ENCODE assay signal across 22 cellular contexts in genomic region chr13:112759053-112759452, GRCh38.
DNase-seq lines count a peak whose midpoint lies in the region; ATAC-seq and TF ChIP-seq lines count a peak whose summit lies in the region.
"Had no signal": no experiment of that assay in that cellular context is flagged by ENCODE, and none has a peak within 500 bp of the region (broad histone marks: within the 10 kb centered on the region; RNA-seq: fewer than 3 reads in every experiment).

No MANE protein-coding gene starts in this region.

- TF ChIP-seq CTCF in WTC11 (IDR thresholded peaks at IDR 0.05) (no peak), GM10266 (IDR thresholded peaks at IDR 0.05; ENCODE audit: control insufficient read depth, insufficient read depth, low read depth, missing control alignments) (no peak), nephron progenitor cell (IDR thresholded peaks at IDR 0.05) (no peak)

- H3K4me3 ChIP-seq in MG63, result no peak overlapping the region

- H3K9me3 ChIP-seq in MG63, result no peaks in the 10 kb centered on the region
- H3K9me3 ChIP-seq: BE2C, SK-N-SH had no signal

- CTCF ChIA-PET in WTC11 (lab: Charles Lee), result interaction anchor here (0.6 kb wide), 1 partner anchor 271 kb away, joined by 3 read pairs; no protein-coding TSS in a partner anchor

- DNase-seq in activated T-cell treated with anti-CD3 and anti-CD28 coated beads, Interleukin-2, amount 50 U/mL, for 24 hours, result no peak
- DNase-seq in activated T-cell treated with anti-CD3 and anti-CD28 coated beads, Interleukin-2, amount 50 U/mL, for 72 hours, result no peak
- DNase-seq in WTC11 (ENCODE audit: low spot score) (no peak), kidney tubule cell (ENCODE audit: low spot score) (peak; percentile 61), MG63 (no peak), GM10266 (ENCODE audit: extremely low spot score) (no peak), nephron progenitor cell (no peak)
- DNase-seq: 8988T; BE2C; Calu3; CD4-positive, alpha-beta T cell; DMS79 treated with DMSO at 0.1 percent for 48 hours; GOT3; KG1; NCI-H1105; NCI-H1694 treated with DMSO at 0.1 percent for 48 hours; NCI-H2107; NCI-H2227 treated with DMSO at 0.1 percent for 48 hours; NCI-H524; SK-N-SH had no signal

- no peak for ATAC-seq in activated T-cell treated with anti-CD3 and anti-CD28 coated beads, Interleukin-2, amount 50 U/mL, for 72 hours (replicated peaks in 1 of 2)
- ATAC-seq in WTC11, result 0 out of 2 replicates have a peak, but pooled peaks have one; percentile 31
- ATAC-seq in GM21515 (IDR thresholded peaks at IDR 0.05; ENCODE audit: unreplicated experiment), result no peak
- ATAC-seq: Right ventricle myocardium inferior had no signal

- no peaks in the 10 kb centered on the region for H3K27me3 Mint-ChIP-seq in activated T-cell treated with anti-CD3 and anti-CD28 coated beads, Interleukin-2, amount 50 U/mL, for 24 hours
- H3K27me3 Mint-ChIP-seq in activated T-cell treated with anti-CD3 and anti-CD28 coated beads, Interleukin-2, amount 50 U/mL, for 72 hours (ENCODE audit: low read depth), result no peaks in the 10 kb centered on the region
- H3K27me3 Mint-ChIP-seq in WTC11 (ENCODE audit: low read depth), result no peaks in the 10 kb centered on the region
- H3K27me3 Mint-ChIP-seq in nephron progenitor cell (ENCODE audit: low read depth, poor library complexity), result peaks cover 6% of the 10 kb centered on the region
- H3K27me3 Mint-ChIP-seq: CD4-positive, alpha-beta T cell had no signal

- no peaks in the 10 kb centered on the region for H3K9me3 Mint-ChIP-seq in activated T-cell treated with anti-CD3 and anti-CD28 coated beads, Interleukin-2, amount 50 U/mL, for 24 hours
- H3K9me3 Mint-ChIP-seq in activated T-cell treated with anti-CD3 and anti-CD28 coated beads, Interleukin-2, amount 50 U/mL, for 72 hours, result no peaks in the 10 kb centered on the region
- H3K9me3 Mint-ChIP-seq in WTC11 (no peaks in the 10 kb centered on the region), nephron progenitor cell (peaks cover 20% of the 10 kb centered on the region)
- H3K9me3 Mint-ChIP-seq: CD4-positive, alpha-beta T cell had no signal

- H3K27ac Mint-ChIP-seq in activated T-cell treated with anti-CD3 and anti-CD28 coated beads, Interleukin-2, amount 50 U/mL, for 24 hours, result peak overlapping the region; percentile 50
- no peak overlapping the region for H3K27ac Mint-ChIP-seq in activated T-cell treated with anti-CD3 and anti-CD28 coated beads, Interleukin-2, amount 50 U/mL, for 72 hours
- peak overlapping the region; percentile 76 for H3K27ac Mint-ChIP-seq in WTC11
- H3K27ac Mint-ChIP-seq in nephron progenitor cell, result no peak overlapping the region
- H3K27ac Mint-ChIP-seq: CD4-positive, alpha-beta T cell had no signal

- H3K27me3 ChIP-seq in MG63, result no peaks in the 10 kb centered on the region
- H3K27me3 ChIP-seq: BE2C had no signal

- H3K36me3 Mint-ChIP-seq in activated T-cell treated with anti-CD3 and anti-CD28 coated beads, Interleukin-2, amount 50 U/mL, for 24 hours (ENCODE audit: low read depth), result peaks cover 3% of the 10 kb centered on the region
- no peaks in the 10 kb centered on the region for H3K36me3 Mint-ChIP-seq in activated T-cell treated with anti-CD3 and anti-CD28 coated beads, Interleukin-2, amount 50 U/mL, for 72 hours (ENCODE audit: insufficient read depth in 2 of 2)
- H3K36me3 Mint-ChIP-seq in WTC11 (no peaks in the 10 kb centered on the region), nephron progenitor cell (ENCODE audit: low read depth) (peaks cover 34% of the 10 kb centered on the region)

- no peak overlapping the region for H3K4me3 Mint-ChIP-seq in activated T-cell treated with anti-CD3 and anti-CD28 coated beads, Interleukin-2, amount 50 U/mL, for 24 hours
- no peak overlapping the region for H3K4me3 Mint-ChIP-seq in activated T-cell treated with anti-CD3 and anti-CD28 coated beads, Interleukin-2, amount 50 U/mL, for 72 hours
- H3K4me3 Mint-ChIP-seq in WTC11 (no peak overlapping the region), nephron progenitor cell (no peak overlapping the region)
- H3K4me3 Mint-ChIP-seq: CD4-positive, alpha-beta T cell had no signal

- H3K4me1 Mint-ChIP-seq in activated T-cell treated with anti-CD3 and anti-CD28 coated beads, Interleukin-2, amount 50 U/mL, for 24 hours (ENCODE audit: low read depth), result peaks cover 23% of the 10 kb centered on the region
- no peaks in the 10 kb centered on the region for H3K4me1 Mint-ChIP-seq in activated T-cell treated with anti-CD3 and anti-CD28 coated beads, Interleukin-2, amount 50 U/mL, for 72 hours (ENCODE audit: low read depth)
- H3K4me1 Mint-ChIP-seq in WTC11 (peaks cover 52% of the 10 kb centered on the region), nephron progenitor cell (peaks cover 59% of the 10 kb centered on the region)

- no peaks in the 10 kb centered on the region for H3K36me3 ChIP-seq in MG63
- H3K36me3 ChIP-seq: BE2C had no signal

- POLR2A ChIA-PET in WTC11 (lab: Charles Lee), result no interaction called here

TF ChIP-seq in WTC11, 78 proteins besides CTCF, POLR2A, EP300 and RAD21:
- TF ChIP-seq USF2 (CRISPR knock-in tag; IDR thresholded peaks at IDR 0.05) (no peak), ZBTB43 (CRISPR knock-in tag; IDR thresholded peaks at IDR 0.05) (no peak), ZNF512 (CRISPR knock-in tag; IDR thresholded peaks at IDR 0.05; ENCODE audit: borderline replicate concordance) (no peak), ZNF263 (CRISPR knock-in tag; IDR thresholded peaks at IDR 0.05; ENCODE audit: low read depth) (no peak), RORB (CRISPR knock-in tag; IDR thresholded peaks at IDR 0.05) (no peak), NR3C1 (CRISPR knock-in tag; conservative IDR thresholded peaks at IDR 0.05; ENCODE audit: low read depth) (no peak)

Comparison
In these comparisons a context has a peak if more than half of its experiments do, and no peak if none do; other contexts are left out.
1. H3K27ac Mint-ChIP-seq: peak in activated T-cell treated with anti-CD3 and anti-CD28 coated beads, Interleukin-2, amount 50 U/mL, for 24 hours (single experiment) and WTC11 (single experiment); none in activated T-cell treated with anti-CD3 and anti-CD28 coated beads, Interleukin-2, amount 50 U/mL, for 72 hours (single experiment) and nephron progenitor cell (single experiment).